ENCODE assay signal across 8 cellular contexts in the genomic region with DNA sequence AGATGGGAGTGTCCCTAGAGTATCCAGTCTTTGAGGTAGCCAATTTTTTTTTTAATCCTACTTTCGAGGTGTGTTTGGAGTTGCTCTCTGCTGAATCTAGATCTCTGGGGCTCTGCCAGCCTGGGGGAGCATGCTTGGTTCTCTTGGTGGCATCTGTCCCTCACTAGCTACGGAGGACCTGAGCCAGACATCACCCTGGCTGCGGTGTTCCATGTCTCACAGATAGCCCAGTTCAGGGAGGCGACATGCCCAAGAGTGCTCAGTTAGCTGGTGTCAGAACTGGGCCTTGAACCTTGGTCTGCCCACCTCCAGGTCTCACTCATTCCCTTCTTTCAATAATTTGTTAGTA. TPM values are rescaled to one million over a fixed set of nuclear protein-coding genes. Genes with fewer than 3 reads are reported as not detected.
DNase-seq lines count a peak whose midpoint lies in the region; ATAC-seq and TF ChIP-seq lines count a peak whose summit lies in the region.

No MANE protein-coding gene starts in this region.

- H3K4me2 ChIP-seq in osteoblast (ENCODE audit: insufficient read depth, low read length): peak overlapping the region; percentile 95

- no peak overlapping the region for H3K27ac ChIP-seq in CD4-positive, alpha-beta memory T cell (ENCODE audit: low read depth, low read length)
- H3K27ac ChIP-seq in Peyer's patch: peak overlapping the region; percentile 69 to 87 (median 81)
- peak overlapping the region; percentile 76 to 86 (median 80) for H3K27ac ChIP-seq in esophagus squamous epithelium
- peak overlapping the region; percentile 86 for H3K27ac ChIP-seq in osteoblast (ENCODE audit: low read depth, low read length)

- TF ChIP-seq CTCF in Peyer's patch (IDR thresholded peaks at IDR 0.05) (no peak), esophagus squamous epithelium (IDR thresholded peaks at IDR 0.05) (no peak), osteoblast (IDR thresholded peaks at IDR 0.05; ENCODE audit: extremely low read depth, low read depth, low read length) (no peak)

- H3K27ac Mint-ChIP-seq in CD4-positive, alpha-beta memory T cell: peak overlapping the region in 2 of 7 donors; percentile 7 to 54

- no peak overlapping the region for H3K4me3 ChIP-seq in CD4-positive, alpha-beta memory T cell (ENCODE audit: low read length in 2 of 2)
- H3K4me3 ChIP-seq in Peyer's patch (peak overlapping the region; percentile 49 to 63 (median 56)), esophagus squamous epithelium (peak overlapping the region; percentile 44 to 67 (median 53)), osteoblast (ENCODE audit: insufficient read depth, low read length) (peak overlapping the region; percentile 87)

- ATAC-seq in GM21576 (IDR thresholded peaks at IDR 0.05; ENCODE audit: unreplicated experiment) (no peak), HG03342 (IDR thresholded peaks at IDR 0.05; ENCODE audit: unreplicated experiment) (no peak), GM21786 (IDR thresholded peaks at IDR 0.05; ENCODE audit: unreplicated experiment) (no peak)

- no peak for DNase-seq in CD4-positive, alpha-beta memory T cell
- no peak for DNase-seq in Peyer's patch
- no peak for DNase-seq in esophagus squamous epithelium (lab: John Stamatoyannopoulos, UW)
- DNase-seq in osteoblast (ENCODE audit: insufficient read length, low spot score, missing footprints): peak; percentile 54
- no peak for DNase-seq in T-helper 9 cell

- peaks cover 0 to 2% (median 0%) of the 10 kb centered on the region in 8 donors for H3K9me3 Mint-ChIP-seq in CD4-positive, alpha-beta memory T cell

- CTCF ChIA-PET in CD4-positive, alpha-beta memory T cell (lab: Charles Lee; ENCODE audit: partially characterized antibody): no interaction called here

- intact Hi-C loops in CD4-positive, alpha-beta memory T cell (cut with micrococcal nuclease): no loop called here
- intact Hi-C loops in esophagus squamous epithelium (cut with DNase I): no loop called here

- peak overlapping the region in 7 of 8 donors; percentile 32 to 64 (median 60) for H3K4me3 Mint-ChIP-seq in CD4-positive, alpha-beta memory T cell

- no peaks in the 10 kb centered on the region for H3K36me3 Mint-ChIP-seq in CD4-positive, alpha-beta memory T cell

- POLR2A ChIA-PET in CD4-positive, alpha-beta memory T cell (lab: Charles Lee; ENCODE audit: partially characterized antibody): no interaction called here

- H4K20me1 ChIP-seq in osteoblast (ENCODE audit: insufficient read depth, low read length): peaks cover 4% of the 10 kb centered on the region

- peaks cover 41% of the 10 kb centered on the region for H3K79me2 ChIP-seq in osteoblast (ENCODE audit: insufficient read depth, low read length)

- peak overlapping the region; percentile 88 for H2AFZ ChIP-seq in osteoblast (ENCODE audit: low read length)

- H3K4me1 Mint-ChIP-seq in CD4-positive, alpha-beta memory T cell: peaks cover 6 to 22% (median 15%) of the 10 kb centered on the region in 4 donors

- peaks cover 1 to 5% of the 10 kb centered on the region in 2 donors for H3K27me3 Mint-ChIP-seq in CD4-positive, alpha-beta memory T cell

- H3K4me1 ChIP-seq in CD4-positive, alpha-beta memory T cell (ENCODE audit: insufficient read depth, low read length): peaks cover 22% of the 10 kb centered on the region
- H3K4me1 ChIP-seq in Peyer's patch (peaks cover 4 to 46% (median 13%) of the 10 kb centered on the region in 4 donors), esophagus squamous epithelium (peaks cover 12 to 65% (median 23%) of the 10 kb centered on the region in 3 donors), osteoblast (ENCODE audit: insufficient read depth, low read length) (peaks cover 39% of the 10 kb centered on the region)

- WGBS in esophagus squamous epithelium, 2 donors: 60 to 92% methylated on average over 2 to 4 of the region's 4 CpGs

- TF ChIP-seq POLR2A in Peyer's patch (IDR thresholded peaks at IDR 0.05): no peak
- TF ChIP-seq POLR2A in esophagus squamous epithelium (IDR thresholded peaks at IDR 0.05): no peak

- no peaks in the 10 kb centered on the region for H3K36me3 ChIP-seq in CD4-positive, alpha-beta memory T cell (ENCODE audit: insufficient read depth, low read length)
- H3K36me3 ChIP-seq in Peyer's patch (peaks cover 0 to 17% (median 0%) of the 10 kb centered on the region in 3 donors), esophagus squamous epithelium (peaks cover 0 to 29% (median 0%) of the 10 kb centered on the region in 3 donors), osteoblast (ENCODE audit: insufficient read depth, low read length) (peaks cover 25% of the 10 kb centered on the region)

- peaks cover 7% of the 10 kb centered on the region for H3K27me3 ChIP-seq in CD4-positive, alpha-beta memory T cell (ENCODE audit: insufficient read depth, low read length)
- no peaks in the 10 kb centered on the region for H3K27me3 ChIP-seq in Peyer's patch
- no peaks in the 10 kb centered on the region for H3K27me3 ChIP-seq in esophagus squamous epithelium
- no peaks in the 10 kb centered on the region for H3K27me3 ChIP-seq in osteoblast (ENCODE audit: insufficient read depth, low read length)

- H3K9me3 ChIP-seq in CD4-positive, alpha-beta memory T cell (ENCODE audit: control insufficient read depth in 1 of 2, low read length in 2 of 2): no peaks in the 10 kb centered on the region
- H3K9me3 ChIP-seq in Peyer's patch: no peaks in the 10 kb centered on the region
- no peaks in the 10 kb centered on the region for H3K9me3 ChIP-seq in esophagus squamous epithelium
- H3K9me3 ChIP-seq in osteoblast (ENCODE audit: low read depth, low read length): no peaks in the 10 kb centered on the region

RNA-seq across cellular contexts. Expression of a gene that starts 0.5 kb away (rescaled TPM):
- 1 to 10 TPM; 7.7 to 8.3 TPM for total RNA-seq in CD4-positive, alpha-beta memory T cell
- under 1 TPM in 1 of 2 donors, not detected in 1; 0.20 TPM for polyA plus RNA-seq in CD4-positive, alpha-beta memory T cell
- total RNA-seq in Peyer's patch (10 to 100 TPM; 27.2 to 64.5 (median 46.7) TPM), esophagus squamous epithelium (10 to 100 TPM; 13.0 to 39.0 (median 18.3) TPM), osteoblast (411 and 475 TPM in 2 replicates)

RNA-seq across cellular contexts. Expression of a gene that starts 18.5 kb away (rescaled TPM):
- total RNA-seq in CD4-positive, alpha-beta memory T cell: 10 to 100 TPM; 48.5 to 58.1 TPM
- polyA plus RNA-seq in CD4-positive, alpha-beta memory T cell: 10 to 100 TPM; 22.0 to 26.9 TPM
- total RNA-seq in Peyer's patch: 100 to 1,000 TPM in 1 of 4 donors, 10 to 100 TPM in 3; 16.5 to 102 (median 21.5) TPM
- 10 to 100 TPM; 23.1 to 48.1 (median 34.6) TPM for total RNA-seq in esophagus squamous epithelium
- 12.7 and 13.6 TPM in 2 replicates for total RNA-seq in osteoblast

Comparison
In these comparisons a context has a peak if more than half of its experiments do, and no peak if none do; other contexts are left out.
1. H3K4me3 ChIP-seq: peak in Peyer's patch (4 of 4), esophagus squamous epithelium (4 of 4) and osteoblast (single experiment); none in CD4-positive, alpha-beta memory T cell (0 of 2).